ENCODE assay signal across 1 cellular context in the genomic region with DNA sequence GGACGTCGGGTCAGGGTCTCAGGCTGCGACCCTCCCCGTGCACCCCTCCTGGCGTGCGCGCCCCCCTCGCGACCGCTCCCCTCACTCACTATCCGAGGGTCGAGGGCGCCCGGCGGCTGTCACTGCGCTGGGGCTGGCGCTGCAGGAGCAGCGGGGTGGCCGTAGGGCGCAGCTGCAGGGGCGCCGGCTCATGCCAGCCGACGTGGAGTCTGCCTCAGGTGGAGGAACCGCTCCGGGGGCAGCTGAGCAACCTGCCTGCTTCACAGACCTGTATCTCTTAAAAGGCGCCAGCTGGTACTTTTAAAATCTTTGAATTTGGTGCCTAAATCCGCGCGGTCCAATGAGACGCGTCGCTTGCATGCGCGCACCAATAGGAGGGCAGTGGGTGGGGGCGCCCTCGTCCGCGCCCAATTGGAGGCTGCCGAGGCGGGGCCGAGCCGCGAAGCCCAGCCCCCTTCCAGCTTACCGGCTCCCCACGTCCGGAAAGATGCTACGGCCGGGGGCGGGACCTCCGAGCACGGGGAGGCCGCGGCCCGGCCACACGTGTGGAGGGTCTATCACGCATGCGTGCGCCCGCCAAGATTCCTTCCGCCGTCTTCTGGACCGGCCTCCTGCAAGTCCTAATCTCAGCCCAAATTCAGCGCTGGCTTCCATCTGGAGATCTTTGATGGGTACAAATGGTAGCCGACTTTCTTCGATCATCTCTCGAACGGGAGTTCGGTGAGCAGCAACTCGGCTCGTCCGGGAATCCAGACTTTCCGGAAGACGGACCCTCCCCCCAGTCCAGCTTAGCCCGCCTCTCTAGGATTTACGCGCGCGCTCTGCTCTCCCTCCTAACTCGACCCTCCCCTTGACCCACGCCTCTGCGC.
TF ChIP-seq lines count a peak whose summit lies in the region.

A gene with protein sequence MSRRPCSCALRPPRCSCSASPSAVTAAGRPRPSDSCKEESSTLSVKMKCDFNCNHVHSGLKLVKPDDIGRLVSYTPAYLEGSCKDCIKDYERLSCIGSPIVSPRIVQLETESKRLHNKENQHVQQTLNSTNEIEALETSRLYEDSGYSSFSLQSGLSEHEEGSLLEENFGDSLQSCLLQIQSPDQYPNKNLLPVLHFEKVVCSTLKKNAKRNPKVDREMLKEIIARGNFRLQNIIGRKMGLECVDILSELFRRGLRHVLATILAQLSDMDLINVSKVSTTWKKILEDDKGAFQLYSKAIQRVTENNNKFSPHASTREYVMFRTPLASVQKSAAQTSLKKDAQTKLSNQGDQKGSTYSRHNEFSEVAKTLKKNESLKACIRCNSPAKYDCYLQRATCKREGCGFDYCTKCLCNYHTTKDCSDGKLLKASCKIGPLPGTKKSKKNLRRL (minus strand): TSS at position 274 of the 869 bp plus-strand sequence. CDS start 82 bp downstream, at position 192.

TF ChIP-seq in WTC11, 78 proteins besides CTCF, POLR2A, EP300 and RAD21 (continued from another document):
- TF ChIP-seq AR (CRISPR knock-in tag; IDR thresholded peaks at IDR 0.05), result 0 out of 2 replicates have a peak, but pooled peaks have one; percentile 55
- no peak for TF ChIP-seq ZNF423 (CRISPR knock-in tag; IDR thresholded peaks at IDR 0.05)
- TF ChIP-seq, protein P1, sequence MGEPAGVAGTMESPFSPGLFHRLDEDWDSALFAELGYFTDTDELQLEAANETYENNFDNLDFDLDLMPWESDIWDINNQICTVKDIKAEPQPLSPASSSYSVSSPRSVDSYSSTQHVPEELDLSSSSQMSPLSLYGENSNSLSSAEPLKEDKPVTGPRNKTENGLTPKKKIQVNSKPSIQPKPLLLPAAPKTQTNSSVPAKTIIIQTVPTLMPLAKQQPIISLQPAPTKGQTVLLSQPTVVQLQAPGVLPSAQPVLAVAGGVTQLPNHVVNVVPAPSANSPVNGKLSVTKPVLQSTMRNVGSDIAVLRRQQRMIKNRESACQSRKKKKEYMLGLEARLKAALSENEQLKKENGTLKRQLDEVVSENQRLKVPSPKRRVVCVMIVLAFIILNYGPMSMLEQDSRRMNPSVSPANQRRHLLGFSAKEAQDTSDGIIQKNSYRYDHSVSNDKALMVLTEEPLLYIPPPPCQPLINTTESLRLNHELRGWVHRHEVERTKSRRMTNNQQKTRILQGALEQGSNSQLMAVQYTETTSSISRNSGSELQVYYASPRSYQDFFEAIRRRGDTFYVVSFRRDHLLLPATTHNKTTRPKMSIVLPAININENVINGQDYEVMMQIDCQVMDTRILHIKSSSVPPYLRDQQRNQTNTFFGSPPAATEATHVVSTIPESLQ (CRISPR knock-in tag; IDR thresholded peaks at IDR 0.05), result no peak
- peak; percentile 99 for TF ChIP-seq MYBL2 (CRISPR knock-in tag; IDR thresholded peaks at IDR 0.05)
- TF ChIP-seq, protein P2, sequence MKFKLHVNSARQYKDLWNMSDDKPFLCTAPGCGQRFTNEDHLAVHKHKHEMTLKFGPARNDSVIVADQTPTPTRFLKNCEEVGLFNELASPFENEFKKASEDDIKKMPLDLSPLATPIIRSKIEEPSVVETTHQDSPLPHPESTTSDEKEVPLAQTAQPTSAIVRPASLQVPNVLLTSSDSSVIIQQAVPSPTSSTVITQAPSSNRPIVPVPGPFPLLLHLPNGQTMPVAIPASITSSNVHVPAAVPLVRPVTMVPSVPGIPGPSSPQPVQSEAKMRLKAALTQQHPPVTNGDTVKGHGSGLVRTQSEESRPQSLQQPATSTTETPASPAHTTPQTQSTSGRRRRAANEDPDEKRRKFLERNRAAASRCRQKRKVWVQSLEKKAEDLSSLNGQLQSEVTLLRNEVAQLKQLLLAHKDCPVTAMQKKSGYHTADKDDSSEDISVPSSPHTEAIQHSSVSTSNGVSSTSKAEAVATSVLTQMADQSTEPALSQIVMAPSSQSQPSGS (CRISPR knock-in tag; IDR thresholded peaks at IDR 0.05; ENCODE audit: borderline replicate concordance, low read depth), result no peak
- no peak for TF ChIP-seq ZNF263 (CRISPR knock-in tag; IDR thresholded peaks at IDR 0.05; ENCODE audit: low read depth)
- TF ChIP-seq IRF2 (CRISPR knock-in tag; IDR thresholded peaks at IDR 0.05; ENCODE audit: borderline replicate concordance, low read depth), result no peak
- no peak for TF ChIP-seq ZNF138 (CRISPR knock-in tag; conservative IDR thresholded peaks at IDR 0.05)
- TF ChIP-seq FOXP1 (CRISPR knock-in tag; IDR thresholded peaks at IDR 0.05; ENCODE audit: borderline replicate concordance), result peak; percentile 51; the same call in 1 of the 2 replicates
